ENCODE assay signal across 8 cellular contexts in genomic region chr5:178204205-178205009, GRCh38. TPM values are rescaled to one million over a fixed set of nuclear protein-coding genes. Genes with fewer than 3 reads are reported as not detected.
A peak's percentile ranks its signal among the peaks of the same experiment; 100 is the strongest.
DNase-seq lines count a peak whose midpoint lies in the region; ATAC-seq and TF ChIP-seq lines count a peak whose summit lies in the region.

Gene HNRNPAB (plus strand): TSS chr5:178204533. CDS start chr5:178204838, 305 bp downstream.

- peak within 1 kb of the TSS; percentile 49 to 65 for H3K4me3 ChIP-seq in DND-41 (ENCODE audit: low read depth in 1 of 2, low read length in 2 of 2)
- peak within 1 kb of the TSS; percentile 97 for H3K4me3 ChIP-seq in GM23248
- peak within 1 kb of the TSS; percentile 81 to 99 (median 92) for H3K4me3 ChIP-seq in fibroblast of lung (replicated peaks in 1 of 4; ENCODE audit: control extremely low read depth in 1 of 4, insufficient read depth in 1 of 4, low read depth in 3 of 4, low read length in 4 of 4)

- H2AFZ ChIP-seq in DND-41 (ENCODE audit: low read depth, low read length), result peak within 1 kb of the TSS; percentile 82
- peak within 1 kb of the TSS; percentile 83 for H2AFZ ChIP-seq in GM23248
- H2AFZ ChIP-seq in fibroblast of lung (ENCODE audit: low read length), result peak within 1 kb of the TSS; percentile 93

- peaks cover 34% of the 10 kb centered on the region for H3F3A ChIP-seq in GM23248 (ENCODE audit: insufficient read depth)

- POLR2A ChIA-PET in naive thymus-derived CD8-positive, alpha-beta T cell (lab: Charles Lee), result interaction anchor here (0.6 to 1.7 kb wide), 26 partner anchors 9 to 1474 kb away, joined by 3 to 22 read pairs (median 5); partner anchors contain the start of genes NHP2 and PHYKPL

- peaks cover 43% of the 10 kb centered on the region for H4K20me1 ChIP-seq in DND-41 (ENCODE audit: insufficient read depth, low read length)
- H4K20me1 ChIP-seq in GM23248 (ENCODE audit: insufficient read depth), result peaks cover 25% of the 10 kb centered on the region
- H4K20me1 ChIP-seq in fibroblast of lung (ENCODE audit: control insufficient read depth, extremely low read depth, insufficient read depth, low read length), result peaks cover 16% of the 10 kb centered on the region

- DNase-seq in DND-41 (peak; percentile 94), GM23248 (peak; percentile 97), Kasumi-1 (lab: John Stamatoyannopoulos, UW) (peak; percentile 92 to 93), RPMI7951 (ENCODE audit: low read depth) (peak; percentile 92), fibroblast of lung (ENCODE audit: low read depth in 2 of 2) (peak; percentile 95 to 97)
- DNase-seq in activated T-helper 1 cell treated with anti-CD3 and anti-CD28 coated beads, Interleukin-2, amount 50 U/mL, for 16 hours (ENCODE audit: low read depth in 1 of 2, low spot score in 1 of 2), result peak; percentile 90 to 93
- peak; percentile 93 to 98 (median 96) for DNase-seq in naive thymus-derived CD8-positive, alpha-beta T cell
- peak; percentile 90 to 97 (median 95) for DNase-seq in stimulated activated naive CD4-positive, alpha-beta T cell (lab: John Stamatoyannopoulos, UW)

- H3K36me3 ChIP-seq in DND-41 (ENCODE audit: insufficient read depth, low read length) (peaks cover 41% of the 10 kb centered on the region), GM23248 (ENCODE audit: low read depth) (peaks cover 28% of the 10 kb centered on the region; the same call in 1 of the 2 replicates), fibroblast of lung (ENCODE audit: control insufficient read depth, insufficient read depth, low read length) (peaks cover 27% of the 10 kb centered on the region)

- H3K27ac ChIP-seq in DND-41 (ENCODE audit: low read length), result peak within 1 kb of the TSS; percentile 89
- peak within 1 kb of the TSS; percentile 86 for H3K27ac ChIP-seq in GM23248
- H3K27ac ChIP-seq in fibroblast of lung (ENCODE audit: insufficient read depth, low read length), result peak within 1 kb of the TSS; percentile 78

- peak within 1 kb of the TSS; percentile 88 to 100 (median 98) for H3K4me3 Mint-ChIP-seq in naive thymus-derived CD8-positive, alpha-beta T cell

- H3K27ac Mint-ChIP-seq in naive thymus-derived CD8-positive, alpha-beta T cell, result peak within 1 kb of the TSS; percentile 95 to 100 (median 99)

- H3K4me1 ChIP-seq in DND-41 (ENCODE audit: insufficient read depth, low read length), result peaks cover 43% of the 10 kb centered on the region
- peaks cover 16% of the 10 kb centered on the region; the same call in 1 of the 2 replicates for H3K4me1 ChIP-seq in GM23248 (ENCODE audit: insufficient read depth)
- H3K4me1 ChIP-seq in fibroblast of lung (ENCODE audit: control insufficient read depth, extremely low read depth, insufficient read depth, low read length), result peaks cover 19% of the 10 kb centered on the region

- peaks cover 23 to 42% (median 39%) of the 10 kb centered on the region in 4 donors for H3K4me1 Mint-ChIP-seq in naive thymus-derived CD8-positive, alpha-beta T cell

- no peaks in the 10 kb centered on the region for H3K27me3 ChIP-seq in DND-41 (ENCODE audit: insufficient read depth, low read length, poor library complexity)
- H3K27me3 ChIP-seq in GM23248 (replicated peaks; ENCODE audit: insufficient read depth), result no peaks in the 10 kb centered on the region
- H3K27me3 ChIP-seq in fibroblast of lung (ENCODE audit: control insufficient read depth, insufficient read depth, low read length), result no peaks in the 10 kb centered on the region

- WGBS in GM23248 (ENCODE audit: low coverage in 1 of 2, low lambda C conversion rate in 2 of 2, missing lambda C conversion rate in 2 of 2), 2 experiments, result 0 to 2% methylated on average over 68 to 97 of the region's 111 CpGs

- H3K4me2 ChIP-seq in DND-41 (ENCODE audit: insufficient read depth, low read length) (peak within 1 kb of the TSS; percentile 83), GM23248 (ENCODE audit: unreplicated experiment) (peak within 1 kb of the TSS; percentile 90), fibroblast of lung (ENCODE audit: extremely low read depth, insufficient read depth, low read length) (peak within 1 kb of the TSS; percentile 98)

- H3K9ac ChIP-seq in DND-41 (ENCODE audit: low read depth, low read length) (peak within 1 kb of the TSS; percentile 99), GM23248 (peak within 1 kb of the TSS; percentile 95), fibroblast of lung (ENCODE audit: insufficient read depth, low read length) (peak within 1 kb of the TSS; percentile 94)

- H3K9me3 Mint-ChIP-seq in naive thymus-derived CD8-positive, alpha-beta T cell, result peaks cover 0 to 2% (median 0%) of the 10 kb centered on the region in 9 donors

- H3K9me3 ChIP-seq in DND-41 (ENCODE audit: insufficient read depth, low read length, severe bottlenecking) (no peaks in the 10 kb centered on the region), GM23248 (ENCODE audit: low read depth) (no peaks in the 10 kb centered on the region), fibroblast of lung (ENCODE audit: control insufficient read depth, insufficient read depth, low read depth, low read length) (no peaks in the 10 kb centered on the region)

- no peak for TF ChIP-seq CTCF in DND-41 (IDR thresholded peaks at IDR 0.05; ENCODE audit: borderline replicate concordance, extremely low read depth, low read length, poor library complexity, severe bottlenecking)
- no peak for TF ChIP-seq CTCF in fibroblast of lung (conservative IDR thresholded peaks at IDR 0.05 in 1 of 2, IDR thresholded peaks at IDR 0.05 in 1 of 2; ENCODE audit: low read depth in 1 of 2, low read length in 2 of 2)

- H3K27me3 Mint-ChIP-seq in naive thymus-derived CD8-positive, alpha-beta T cell, result peaks cover 0 to 3% (median 0%) of the 10 kb centered on the region in 5 donors

- no peaks in the 10 kb centered on the region for H3K9me2 ChIP-seq in GM23248 (ENCODE audit: insufficient read depth)

- peaks cover 57% of the 10 kb centered on the region for H3K79me2 ChIP-seq in DND-41 (ENCODE audit: insufficient read depth, low read length)
- H3K79me2 ChIP-seq in GM23248 (ENCODE audit: insufficient read depth), result peaks cover 50% of the 10 kb centered on the region
- H3K79me2 ChIP-seq in fibroblast of lung (ENCODE audit: control insufficient read depth, insufficient read depth, low read length), result peaks cover 50% of the 10 kb centered on the region

- peak; percentile 82 for ATAC-seq in DND-41 (ENCODE audit: insufficient read depth, low read depth)
- ATAC-seq in naive thymus-derived CD8-positive, alpha-beta T cell, result peak; percentile 74 to 86

- peaks cover 4 to 40% (median 4%) of the 10 kb centered on the region in 3 donors for H3K36me3 Mint-ChIP-seq in naive thymus-derived CD8-positive, alpha-beta T cell

- in situ Hi-C loops in GM23248 (cut with MboI), result no loop called here

RNA-seq across cellular contexts. Expression of gene HNRNPAB, which starts in this region (rescaled TPM):
- total RNA-seq in GM23248 (2014; rRNA removed; shearing (Covaris generic)), result 47.6 and 53.4 TPM in 2 replicates
- 111 and 117 TPM in 2 replicates for polyA plus RNA-seq in GM23248 (2016; fragmentation: Nextera tagmentation; extraction: Ambion mirVana)
- total RNA-seq in RPMI7951 (2014; rRNA removed; shearing (Covaris generic)), result 56.8 and 57.6 TPM in 2 replicates
- total RNA-seq in fibroblast of lung, result 23.1 and 30.8 TPM in 2 replicates
- 106 and 173 TPM in 2 replicates for polyA plus RNA-seq in fibroblast of lung
- polyA plus RNA-seq in fibroblast of lung (2012), result 114 and 189 TPM in 2 replicates
- polyA minus RNA-seq in fibroblast of lung (ENCODE audit: low replicate concordance), result 24.5 and 40.5 TPM in 2 replicates
- 10 to 100 TPM; 79.3 to 82.5 TPM for total RNA-seq in naive thymus-derived CD8-positive, alpha-beta T cell
- 10 to 100 TPM; 43.6 to 74.9 (median 61.2) TPM for polyA plus RNA-seq in naive thymus-derived CD8-positive, alpha-beta T cell

Comparison
In these comparisons a context has a peak if more than half of its experiments do, and no peak if none do; other contexts are left out.
1. Peak in every context shown above with its lines: DNase-seq, ATAC-seq, H3K4me3 ChIP-seq and H3K27ac ChIP-seq.